ENCODE assay signal across 9 cellular contexts in the genomic region with DNA sequence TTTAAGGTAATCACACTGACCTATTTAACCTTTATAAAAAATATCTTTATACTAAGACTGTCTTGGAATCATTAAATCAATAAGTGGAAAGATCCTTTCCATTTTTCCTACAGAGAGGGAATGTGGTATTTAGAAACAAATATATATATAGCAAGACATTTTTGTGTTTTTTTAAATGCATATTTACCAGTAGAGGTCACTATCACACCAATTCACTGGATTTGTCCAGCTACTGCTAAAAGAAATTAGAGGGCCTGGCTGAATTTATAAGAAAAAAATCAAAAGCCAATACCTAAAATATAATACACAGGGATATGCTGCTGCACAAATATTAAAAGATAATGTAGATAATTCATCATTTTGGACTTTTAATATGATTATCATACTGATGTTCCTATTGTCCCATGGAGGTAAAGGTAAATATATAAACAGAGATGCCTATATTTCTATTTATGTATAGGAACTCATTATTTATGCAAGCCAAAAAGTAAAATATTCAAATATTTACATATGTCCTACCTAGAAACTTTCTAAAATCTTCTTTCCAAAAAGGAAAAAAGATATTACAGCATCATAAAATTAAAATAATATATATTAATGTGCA.
DNase-seq lines count a peak whose midpoint lies in the region; ATAC-seq, FAIRE-seq and TF ChIP-seq lines count a peak whose summit lies in the region.
"Had no signal": no experiment of that assay in that cellular context is flagged by ENCODE, and none has a peak within 500 bp of the region (broad histone marks: within the 10 kb centered on the region; RNA-seq: fewer than 3 reads in every experiment).

No MANE protein-coding gene starts in this region.

- H3K4me3 Mint-ChIP-seq in activated CD8-positive, alpha-beta memory T cell treated with anti-CD3 and anti-CD28 coated beads, Interleukin-2, amount 10 ng/mL, durations not matched to agents 7 days and 5 days: no peak overlapping the region
- H3K4me3 Mint-ChIP-seq in activated CD4-positive, alpha-beta memory T cell treated with anti-CD3 and anti-CD28 coated beads for 36 hours: no peak overlapping the region
- H3K4me3 Mint-ChIP-seq: central memory CD8-positive, alpha-beta T cell had no signal

- H3K4me1 ChIP-seq in right atrium auricular region (no peaks in the 10 kb centered on the region), trophoblast cell (ENCODE audit: control insufficient read depth in 1 of 2, insufficient read depth in 2 of 2, low read length in 2 of 2) (no peaks in the 10 kb centered on the region)

- H2BK5ac ChIP-seq in trophoblast cell (ENCODE audit: low read depth, low read length, poor library complexity): no peak overlapping the region

- no peak overlapping the region for H3K18ac ChIP-seq in trophoblast cell (ENCODE audit: low read length)

- H3K9me3 ChIP-seq in right atrium auricular region (peaks cover 0 to 10% of the 10 kb centered on the region in 2 donors), trophoblast cell (ENCODE audit: insufficient read depth, low read depth, low read length) (no peaks in the 10 kb centered on the region)

- H3K79me2 ChIP-seq in trophoblast cell (ENCODE audit: control insufficient read depth, insufficient read depth, low read length, poor library complexity): no peaks in the 10 kb centered on the region

- H3K36me3 ChIP-seq in right atrium auricular region: peaks cover 9% of the 10 kb centered on the region
- no peaks in the 10 kb centered on the region for H3K36me3 ChIP-seq in trophoblast cell (ENCODE audit: control insufficient read depth in 1 of 2, insufficient read depth in 2 of 2, low read length in 2 of 2)

- H3K4me3 ChIP-seq in right atrium auricular region (no peak overlapping the region), trophoblast cell (ENCODE audit: low read depth, low read length) (no peak overlapping the region)

- no peak overlapping the region for H3K4ac ChIP-seq in trophoblast cell (ENCODE audit: low read depth, low read length)

- no peak overlapping the region for H4K12ac ChIP-seq in trophoblast cell (ENCODE audit: low read depth, low read length)

- no peak overlapping the region for H2BK120ac ChIP-seq in trophoblast cell (ENCODE audit: insufficient read depth, low read length, poor library complexity)

- H3K4me1 Mint-ChIP-seq in activated CD8-positive, alpha-beta memory T cell treated with anti-CD3 and anti-CD28 coated beads, Interleukin-2, amount 10 ng/mL, durations not matched to agents 7 days and 5 days: no peaks in the 10 kb centered on the region
- no peaks in the 10 kb centered on the region for H3K4me1 Mint-ChIP-seq in activated CD4-positive, alpha-beta memory T cell treated with anti-CD3 and anti-CD28 coated beads for 36 hours (ENCODE audit: low read depth)
- H3K4me1 Mint-ChIP-seq: central memory CD8-positive, alpha-beta T cell had no signal

- H3K36me3 Mint-ChIP-seq in activated CD8-positive, alpha-beta memory T cell treated with anti-CD3 and anti-CD28 coated beads, Interleukin-2, amount 10 ng/mL, durations not matched to agents 7 days and 5 days: peaks cover 3% of the 10 kb centered on the region
- peaks cover 4% of the 10 kb centered on the region for H3K36me3 Mint-ChIP-seq in activated CD4-positive, alpha-beta memory T cell treated with anti-CD3 and anti-CD28 coated beads for 36 hours

- TF ChIP-seq CTCF in right atrium auricular region (IDR thresholded peaks at IDR 0.05): peak; percentile 27 to 62

- ATAC-seq in activated CD8-positive, alpha-beta memory T cell treated with anti-CD3 and anti-CD28 coated beads, Interleukin-2, amount 10 ng/mL, durations not matched to agents 7 days and 5 days: no peak

- no peak overlapping the region for H3K27ac ChIP-seq in right atrium auricular region
- H3K27ac ChIP-seq in trophoblast cell (ENCODE audit: low read depth, low read length): no peak overlapping the region

- peak; percentile 90 for FAIRE-seq in endometrium (lab: Jason Lieb, UNC)

- H3K27me3 Mint-ChIP-seq in activated CD8-positive, alpha-beta memory T cell treated with anti-CD3 and anti-CD28 coated beads, Interleukin-2, amount 10 ng/mL, durations not matched to agents 7 days and 5 days: no peaks in the 10 kb centered on the region
- no peaks in the 10 kb centered on the region for H3K27me3 Mint-ChIP-seq in activated CD4-positive, alpha-beta memory T cell treated with anti-CD3 and anti-CD28 coated beads for 36 hours
- H3K27me3 Mint-ChIP-seq: central memory CD8-positive, alpha-beta T cell had no signal

- no peak overlapping the region for H3K27ac Mint-ChIP-seq in activated CD8-positive, alpha-beta memory T cell treated with anti-CD3 and anti-CD28 coated beads, Interleukin-2, amount 10 ng/mL, durations not matched to agents 7 days and 5 days
- H3K27ac Mint-ChIP-seq in activated CD4-positive, alpha-beta memory T cell treated with anti-CD3 and anti-CD28 coated beads for 36 hours: no peak overlapping the region

- no peak overlapping the region for H3K4me2 ChIP-seq in trophoblast cell (ENCODE audit: low read length)

- H3K23ac ChIP-seq in trophoblast cell (ENCODE audit: low read length): no peak overlapping the region

- H3K79me1 ChIP-seq in trophoblast cell (ENCODE audit: low read length): no peaks in the 10 kb centered on the region

- CTCF ChIA-PET in activated CD8-positive, alpha-beta memory T cell treated with anti-CD3 and anti-CD28 coated beads, Interleukin-2, amount 10 ng/mL, durations not matched to agents 7 days and 5 days (lab: Charles Lee): interaction anchor here (1.1 to 3.3 kb wide), 3 partner anchors 33 to 582 kb away, joined by 3 to 26 read pairs (median 3); a partner anchor contains a TSS
- CTCF ChIA-PET in activated CD4-positive, alpha-beta memory T cell treated with anti-CD3 and anti-CD28 coated beads for 36 hours (lab: Charles Lee): interaction anchor here (0.6 to 3.4 kb wide), 3 partner anchors 20 to 486 kb away, joined by 3 to 21 read pairs (median 4); a partner anchor contains a TSS

- no peaks in the 10 kb centered on the region for H3K27me3 ChIP-seq in right atrium auricular region
- no peaks in the 10 kb centered on the region for H3K27me3 ChIP-seq in trophoblast cell (ENCODE audit: insufficient read depth, low read length)

- peaks cover 5% of the 10 kb centered on the region for H3K9me3 Mint-ChIP-seq in activated CD8-positive, alpha-beta memory T cell treated with anti-CD3 and anti-CD28 coated beads, Interleukin-2, amount 10 ng/mL, durations not matched to agents 7 days and 5 days (ENCODE audit: low read depth)
- H3K9me3 Mint-ChIP-seq in activated CD4-positive, alpha-beta memory T cell treated with anti-CD3 and anti-CD28 coated beads for 36 hours: peaks cover 10% of the 10 kb centered on the region

- POLR2A ChIA-PET in activated CD4-positive, alpha-beta memory T cell treated with anti-CD3 and anti-CD28 coated beads for 36 hours (lab: Charles Lee): no interaction called here

- H2BK12ac ChIP-seq in trophoblast cell (ENCODE audit: low read length): no peak overlapping the region

- no peak overlapping the region for H2AFZ ChIP-seq in trophoblast cell (ENCODE audit: insufficient read depth, low read length, poor library complexity)

- intact Hi-C loops in cardiac septum (cut with DNase I): loop anchor here (2.0 kb wide), 1 partner anchor 68 kb away; no protein-coding TSS in a partner anchor
- intact Hi-C loops in activated CD4-positive, alpha-beta memory T cell treated with anti-CD3 and anti-CD28 coated beads for 36 hours (cut with micrococcal nuclease): loop anchor here (1.0 to 2.0 kb wide), 2 partner anchors 70 to 491 kb away; a partner anchor contains a TSS

- no peak overlapping the region for H4K8ac ChIP-seq in trophoblast cell (ENCODE audit: low read depth, low read length)

- H3K9ac ChIP-seq in trophoblast cell (ENCODE audit: low read length): no peak overlapping the region

- no peak overlapping the region for H2AK5ac ChIP-seq in trophoblast cell (ENCODE audit: low read length)

- H3K14ac ChIP-seq in trophoblast cell (ENCODE audit: low read length): no peak overlapping the region

- no peak for DNase-seq in right atrium auricular region (ENCODE audit: low spot score)
- no peak for DNase-seq in cardiac septum (ENCODE audit: low spot score)
- DNase-seq in NCI-H526 treated with DMSO at 0.1 percent for 48 hours (lab: John Stamatoyannopoulos, UW): peak; percentile 20
- DNase-seq in trophoblast cell: peak; percentile 2 to 82
- no peak for DNase-seq in KG1 (lab: John Stamatoyannopoulos, UW)
- no peak for DNase-seq in activated CD8-positive, alpha-beta memory T cell treated with anti-CD3 and anti-CD28 coated beads, Interleukin-2, amount 10 ng/mL, durations not matched to agents 7 days and 5 days
- DNase-seq in activated CD4-positive, alpha-beta memory T cell treated with anti-CD3 and anti-CD28 coated beads for 36 hours: no peak

- no peak overlapping the region for H4K91ac ChIP-seq in trophoblast cell (ENCODE audit: low read depth, low read length)

Comparison
In these comparisons a context has a peak if more than half of its experiments do, and no peak if none do; other contexts are left out.
1. DNase-seq: peak in NCI-H526 treated with DMSO at 0.1 percent for 48 hours (single experiment) and trophoblast cell (2 of 2); none in right atrium auricular region (single experiment), cardiac septum (single experiment), KG1 (single experiment), activated CD8-positive, alpha-beta memory T cell treated with anti-CD3 and anti-CD28 coated beads, Interleukin-2, amount 10 ng/mL, durations not matched to agents 7 days and 5 days (single experiment) and activated CD4-positive, alpha-beta memory T cell treated with anti-CD3 and anti-CD28 coated beads for 36 hours (single experiment).